Comparison of ENCODE assay signal across 8 cellular contexts in the genomic region with DNA sequence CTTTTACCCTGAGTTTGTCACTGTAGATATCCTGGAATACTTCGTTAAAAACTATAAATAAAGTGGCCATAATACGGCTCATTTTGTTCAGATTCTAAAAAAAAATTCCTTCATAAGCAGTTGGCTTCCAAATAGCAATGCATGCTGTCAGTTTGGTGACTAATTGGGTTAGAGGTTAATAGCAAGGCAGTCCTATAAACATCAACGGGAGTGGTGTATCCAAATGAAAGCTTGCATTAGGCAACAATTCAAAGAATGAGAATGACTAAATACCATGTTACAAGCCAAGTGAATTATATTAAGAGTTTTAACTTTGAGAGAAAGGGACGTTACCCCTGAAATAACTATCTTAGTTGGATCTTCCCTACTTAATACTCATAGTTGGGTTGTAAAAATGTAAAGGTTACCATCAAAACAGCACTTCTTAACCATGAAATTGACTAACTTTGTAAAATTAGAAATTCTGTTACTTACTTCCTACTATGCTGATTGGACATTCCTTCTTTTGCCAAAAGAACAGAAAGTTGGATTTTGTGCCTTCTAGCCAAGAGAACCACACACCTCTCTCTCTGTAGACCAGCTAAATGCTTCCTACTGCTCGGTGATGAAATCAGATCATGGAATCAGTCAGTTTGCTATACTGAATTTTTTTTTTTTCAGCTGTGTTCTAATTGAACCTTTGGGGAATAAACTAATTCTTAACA.
A peak's percentile ranks its signal among the peaks of the same experiment; 100 is the strongest.
DNase-seq lines count a peak whose midpoint lies in the region; ATAC-seq and TF ChIP-seq lines count a peak whose summit lies in the region.

No MANE protein-coding gene starts in this region.

- H3K4me3 ChIP-seq in A673 (ENCODE audit: low read depth, low read length, poor library complexity, severe bottlenecking), result no peak overlapping the region
- H3K4me3 ChIP-seq in MG63, result peak overlapping the region; percentile 2; the same call in 1 of the 2 replicates
- peak overlapping the region in 2 of 59 donors; percentile 4 to 9 for H3K4me3 ChIP-seq in dorsolateral prefrontal cortex
- H3K4me3 ChIP-seq in mesodermal cell (ENCODE audit: extremely low read depth, insufficient read depth, low read length, poor library complexity, severe bottlenecking), result no peak overlapping the region

- intact Hi-C loops in A673 (cut with micrococcal nuclease; ENCODE audit: unreplicated experiment) (no loop called here), dorsolateral prefrontal cortex (cut with DNase I) (loop anchor here in 1 of 2 donors (10.0 kb wide), 2 partner anchors 90 to 100 kb away; a partner anchor contains a TSS)

- peaks cover 6% of the 10 kb centered on the region for H3K9me3 ChIP-seq in A673 (ENCODE audit: low read depth, low read length, poor library complexity, severe bottlenecking)
- peaks cover 5% of the 10 kb centered on the region for H3K9me3 ChIP-seq in MG63
- no peaks in the 10 kb centered on the region for H3K9me3 ChIP-seq in mesodermal cell (ENCODE audit: control insufficient read depth, low read length)

- DNase-seq in A673 (ENCODE audit: low spot score) (peak; percentile 65), MG63 (no peak), dorsolateral prefrontal cortex (no peak)
- DNase-seq in activated CD4-positive, alpha-beta memory T cell treated with anti-CD3 and anti-CD28 coated beads, Interleukin-2, amount 10 ng/mL, durations not matched to agents 7 days and 5 days, result no peak
- no peak for DNase-seq in central memory CD4-positive, alpha-beta T cell
- DNase-seq in stimulated activated CD4-positive, alpha-beta T cell treated with anti-CD3 and anti-CD28 coated beads, Interleukin-4, amount 100 ng/mL, for 1 hour, result no peak

- H3K36me3 ChIP-seq in A673 (ENCODE audit: insufficient read depth, low read length, poor library complexity, severe bottlenecking) (no peaks in the 10 kb centered on the region), MG63 (no peaks in the 10 kb centered on the region), mesodermal cell (ENCODE audit: control insufficient read depth, insufficient read depth, low read length) (no peaks in the 10 kb centered on the region)

- POLR2A ChIA-PET in A673 (lab: Charles Lee; ENCODE audit: low non-redundant PET), result interaction anchor here (0.6 kb wide), 1 partner anchor 369 kb away, joined by 5 read pairs; no protein-coding TSS in a partner anchor
- POLR2A ChIA-PET in activated CD4-positive, alpha-beta memory T cell treated with anti-CD3 and anti-CD28 coated beads, Interleukin-2, amount 10 ng/mL, durations not matched to agents 7 days and 5 days (lab: Charles Lee), result interaction anchor here (0.6 kb wide), 1 partner anchor 65 kb away, joined by 3 read pairs; no protein-coding TSS in a partner anchor

- 83 to 100% methylated on average over 1 to 3 of the region's 5 CpGs for WGBS in mesodermal cell (ENCODE audit: insufficient coverage in 2 of 2), 2 experiments

- no peaks in the 10 kb centered on the region for H3K27me3 ChIP-seq in A673 (replicated peaks; ENCODE audit: insufficient read depth, low read depth, low read length, poor library complexity)
- no peaks in the 10 kb centered on the region for H3K27me3 ChIP-seq in MG63
- H3K27me3 ChIP-seq in dorsolateral prefrontal cortex, result no peaks in the 10 kb centered on the region

- peaks cover 9% of the 10 kb centered on the region for H3K9me3 Mint-ChIP-seq in activated CD4-positive, alpha-beta memory T cell treated with anti-CD3 and anti-CD28 coated beads, Interleukin-2, amount 10 ng/mL, durations not matched to agents 7 days and 5 days

- no peak for ATAC-seq in HG03342 (IDR thresholded peaks at IDR 0.05; ENCODE audit: unreplicated experiment)

- CTCF ChIA-PET in A673 (lab: Charles Lee), result no interaction called here
- CTCF ChIA-PET in activated CD4-positive, alpha-beta memory T cell treated with anti-CD3 and anti-CD28 coated beads, Interleukin-2, amount 10 ng/mL, durations not matched to agents 7 days and 5 days (lab: Charles Lee), result no interaction called here

- peaks cover 68% of the 10 kb centered on the region for H3K4me1 ChIP-seq in A673 (ENCODE audit: insufficient read depth, low read length, poor library complexity, severe bottlenecking)
- H3K4me1 ChIP-seq in mesodermal cell (ENCODE audit: control insufficient read depth, insufficient read depth, low read length, poor library complexity, severe bottlenecking), result peaks cover 29% of the 10 kb centered on the region

- H3K4me3 Mint-ChIP-seq in activated CD4-positive, alpha-beta memory T cell treated with anti-CD3 and anti-CD28 coated beads, Interleukin-2, amount 10 ng/mL, durations not matched to agents 7 days and 5 days, result no peak overlapping the region

- peaks cover 15% of the 10 kb centered on the region for H3K36me3 Mint-ChIP-seq in activated CD4-positive, alpha-beta memory T cell treated with anti-CD3 and anti-CD28 coated beads, Interleukin-2, amount 10 ng/mL, durations not matched to agents 7 days and 5 days (ENCODE audit: low read depth)

- H3K27ac Mint-ChIP-seq in activated CD4-positive, alpha-beta memory T cell treated with anti-CD3 and anti-CD28 coated beads, Interleukin-2, amount 10 ng/mL, durations not matched to agents 7 days and 5 days, result no peak overlapping the region

- TF ChIP-seq CTCF in A673 (conservative IDR thresholded peaks at IDR 0.05; ENCODE audit: low read depth, low read length) (no peak), dorsolateral prefrontal cortex (IDR thresholded peaks at IDR 0.05 in 54 of 56, conservative IDR thresholded peaks at IDR 0.05 in 2 of 56; ENCODE audit: low read depth in 1 of 56, partially characterized antibody in 56 of 56) (no peak)

- BruUV-seq in A673 (replicated peaks; lab: Mats Ljungman, UMichigan), result no TSS peak

- H3K27ac ChIP-seq in A673 (ENCODE audit: low read depth, low read length, poor library complexity, severe bottlenecking) (peak overlapping the region; percentile 23), dorsolateral prefrontal cortex (peak overlapping the region in 49 of 59 donors; percentile 21 to 89 (median 63)), mesodermal cell (ENCODE audit: low read depth, low read length, severe bottlenecking) (peak overlapping the region; percentile 31)

- H3K27me3 Mint-ChIP-seq in activated CD4-positive, alpha-beta memory T cell treated with anti-CD3 and anti-CD28 coated beads, Interleukin-2, amount 10 ng/mL, durations not matched to agents 7 days and 5 days, result no peaks in the 10 kb centered on the region

- peaks cover 15% of the 10 kb centered on the region for H3K4me1 Mint-ChIP-seq in activated CD4-positive, alpha-beta memory T cell treated with anti-CD3 and anti-CD28 coated beads, Interleukin-2, amount 10 ng/mL, durations not matched to agents 7 days and 5 days
